Comparison of ENCODE assay signal across 8 cellular contexts in the genomic region with DNA sequence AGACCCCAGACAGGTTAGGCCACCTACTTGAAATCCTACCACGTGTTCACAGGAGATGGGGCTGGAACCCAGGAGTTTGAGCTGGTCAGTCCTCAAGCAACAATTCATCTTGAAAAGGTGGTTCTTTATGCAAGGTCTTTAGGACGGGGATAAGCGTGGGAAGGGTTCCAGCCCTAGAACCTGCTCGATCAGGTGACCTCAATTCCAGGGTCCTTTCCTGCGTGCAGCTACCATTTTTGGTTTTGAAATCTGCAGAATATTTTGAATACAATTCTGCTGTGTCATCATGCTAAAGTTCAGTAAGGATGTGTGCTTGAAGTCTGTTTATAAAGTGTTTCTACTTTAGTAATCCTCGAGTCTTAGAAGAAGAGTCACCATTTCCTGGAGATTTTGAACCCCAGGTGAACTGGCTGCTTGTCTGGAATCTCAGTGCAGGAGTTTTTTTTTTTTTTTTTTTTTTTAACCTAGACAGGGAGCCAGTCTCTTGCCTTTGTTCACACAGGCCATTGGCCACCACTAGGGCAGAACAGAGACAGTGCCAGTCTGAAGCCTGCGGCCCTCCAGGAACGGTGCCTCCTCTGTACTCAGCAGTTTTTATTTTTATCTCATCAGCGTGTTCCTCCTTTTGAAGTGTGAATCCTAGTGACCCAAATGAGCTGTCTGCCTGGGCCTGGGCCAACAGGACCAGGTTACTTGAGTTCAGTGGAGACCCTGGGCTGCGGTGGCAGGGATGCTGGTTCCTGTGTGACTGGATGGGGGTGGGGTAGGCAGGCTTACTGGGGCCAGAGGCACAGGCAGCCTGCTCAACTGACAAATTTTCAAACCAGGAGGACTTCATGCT. TPM values are rescaled to one million over a fixed set of nuclear protein-coding genes. Genes with fewer than 3 reads are reported as not detected.
DNase-seq lines count a peak whose midpoint lies in the region; ATAC-seq and TF ChIP-seq lines count a peak whose summit lies in the region.

No MANE protein-coding gene starts in this region.

- no peaks in the 10 kb centered on the region for H3K79me2 ChIP-seq in MM.1S (ENCODE audit: low read length)

- H3K4me3 ChIP-seq in fibroblast of mammary gland (ENCODE audit: control insufficient read depth, low read depth, low read length) (no peak overlapping the region), ovary (no peak overlapping the region), MM.1S (ENCODE audit: low read length) (no peak overlapping the region)

- no peak overlapping the region for H3K9ac ChIP-seq in MM.1S (ENCODE audit: low read length)

- H3K4me1 ChIP-seq in ovary (ENCODE audit: insufficient read depth) (peaks cover 18% of the 10 kb centered on the region), MM.1S (ENCODE audit: low read length) (no peaks in the 10 kb centered on the region)

- H3K27ac ChIP-seq in ovary (peak overlapping the region; percentile 21 to 59), MM.1S (ENCODE audit: low read length) (no peak overlapping the region)

- H3K9me3 ChIP-seq in T-helper 17 cell (ENCODE audit: control insufficient read depth, low read length, poor library complexity, severe bottlenecking): no peaks in the 10 kb centered on the region
- no peaks in the 10 kb centered on the region for H3K9me3 ChIP-seq in ovary
- no peaks in the 10 kb centered on the region for H3K9me3 ChIP-seq in MM.1S (replicated peaks; ENCODE audit: insufficient read depth, low read length)

- peaks cover 47% of the 10 kb centered on the region for H3K4me1 Mint-ChIP-seq in T-helper 17 cell

- no peaks in the 10 kb centered on the region for H3K27me3 ChIP-seq in ovary
- no peaks in the 10 kb centered on the region for H3K27me3 ChIP-seq in MM.1S (replicated peaks; ENCODE audit: insufficient read depth, low read length)

- DNase-seq in H4 (ENCODE audit: low spot score) (peak; percentile 97), T-helper 17 cell (peak; percentile 43 to 71 (median 55)), fibroblast of mammary gland (ENCODE audit: low read depth) (peak; percentile 39), ovary (peak; percentile 41 to 80 (median 65)), MM.1S (no peak), GOT3 (lab: John Stamatoyannopoulos, UW) (no peak), cortex of kidney (lab: John Stamatoyannopoulos, UW) (no peak), germinal center (ENCODE audit: low spot score) (no peak)

- no peak for TF ChIP-seq POLR2A in ovary (IDR thresholded peaks at IDR 0.05)

- TF ChIP-seq CTCF in fibroblast of mammary gland (conservative IDR thresholded peaks at IDR 0.05; ENCODE audit: control insufficient read depth, insufficient read depth, low read depth, low read length) (peak; percentile 3), ovary (IDR thresholded peaks at IDR 0.05) (no peak), MM.1S (IDR thresholded peaks at IDR 0.05; ENCODE audit: low read length) (no peak)

- no peaks in the 10 kb centered on the region for H3K36me3 Mint-ChIP-seq in T-helper 17 cell (ENCODE audit: low read depth)

- H3K27me3 Mint-ChIP-seq in T-helper 17 cell: no peaks in the 10 kb centered on the region

- no peak overlapping the region for H2AFZ ChIP-seq in MM.1S (ENCODE audit: low read length)

- no peaks in the 10 kb centered on the region for H3K9me2 ChIP-seq in MM.1S (replicated peaks; ENCODE audit: insufficient read depth, low read length)

- H4K20me1 ChIP-seq in MM.1S (ENCODE audit: insufficient read depth, low read length): no peaks in the 10 kb centered on the region

- 22 to 35% (median 27%) methylated on average over 10 of the region's 10 CpGs for WGBS in ovary, 3 donors

- no peaks in the 10 kb centered on the region for H3F3A ChIP-seq in MM.1S (ENCODE audit: insufficient read depth, low read length)

- peak; percentile 59 for ATAC-seq in T-helper 17 cell

- H3K4me3 Mint-ChIP-seq in T-helper 17 cell: peak overlapping the region; percentile 75

- H3K27ac Mint-ChIP-seq in T-helper 17 cell: peak overlapping the region; percentile 100

- no peak for TF ChIP-seq EP300 in ovary (IDR thresholded peaks at IDR 0.05)

- intact Hi-C loops in ovary (cut with DNase I): no loop called here

- no peak overlapping the region for H3K4me2 ChIP-seq in MM.1S (ENCODE audit: low read depth, low read length)

- H3K36me3 ChIP-seq in ovary: no peaks in the 10 kb centered on the region
- H3K36me3 ChIP-seq in MM.1S (replicated peaks; ENCODE audit: insufficient read depth, low read length): no peaks in the 10 kb centered on the region

RNA-seq across cellular contexts. Expression of a gene that starts 54.6 kb away (rescaled TPM):
- 9.4 and 22.9 TPM in 2 replicates for total RNA-seq in H4 (2014; rRNA removed; shearing (Covaris generic))
- total RNA-seq in T-helper 17 cell: 10 to 100 TPM; 15.7 to 20.7 TPM
- 10 to 100 TPM in 4 of 7 donors, 1 to 10 TPM in 3; 5.6 to 15.8 (median 10.7) TPM for total RNA-seq in ovary
- 10 to 100 TPM; 11.5 to 16.6 TPM for polyA plus RNA-seq in ovary

Comparison
In these comparisons a context has a peak if more than half of its experiments do, and no peak if none do; other contexts are left out.
1. DNase-seq: peak in H4 (single experiment), T-helper 17 cell (3 of 3), fibroblast of mammary gland (single experiment) and ovary (5 of 5); none in MM.1S (single experiment), GOT3 (single experiment), cortex of kidney (single experiment) and germinal center (single experiment).